8 cellular contexts compared by ENCODE assay signal in genomic region chr18:47953471-47953931, GRCh38. TPM values are rescaled to one million over a fixed set of nuclear protein-coding genes. Genes with fewer than 3 reads are reported as not detected.
DNase-seq lines count a peak whose midpoint lies in the region; ATAC-seq and TF ChIP-seq lines count a peak whose summit lies in the region.

No MANE protein-coding gene starts in this region.

- no peak for TF ChIP-seq POLR2A in GM18505 (IDR thresholded peaks at IDR 0.05; ENCODE audit: borderline replicate concordance, extremely low read depth, insufficient read depth, insufficient read length)

- H3K27ac Mint-ChIP-seq in brain (peak overlapping the region in 3 of 5 experiments; percentile 81 to 86 (median 84)), progenitor cell of endocrine pancreas (no peak overlapping the region)

- DNase-seq in AML-193 (lab: John Stamatoyannopoulos, UW) (peak; percentile 97 to 98), OCI-LY7 (ENCODE audit: low spot score) (peak; percentile 12), mucosa of descending colon (peak in 1 of 3 donors; percentile 17), hepatocyte (ENCODE audit: low spot score) (no peak), progenitor cell of endocrine pancreas (ENCODE audit: low spot score, unreplicated experiment) (no peak)

- H3K4me3 ChIP-seq in OCI-LY7 (ENCODE audit: low read depth, low read length, poor library complexity, severe bottlenecking) (no peak overlapping the region), mucosa of descending colon (no peak overlapping the region), hepatocyte (no peak overlapping the region)

- WGBS in hepatocyte (ENCODE audit: low lambda C conversion rate, missing lambda C conversion rate): 71% methylated on average over 6 of the region's 6 CpGs

- H3K4me2 ChIP-seq in OCI-LY7 (ENCODE audit: low read length) (no peak overlapping the region), hepatocyte (no peak overlapping the region)

- H3K4me1 Mint-ChIP-seq in brain (peaks cover 22% of the 10 kb centered on the region), progenitor cell of endocrine pancreas (ENCODE audit: low read depth) (no peaks in the 10 kb centered on the region)

- no TSS peak for BruUV-seq in OCI-LY7 (replicated peaks; lab: Mats Ljungman, UMichigan)

- H3K36me3 ChIP-seq in OCI-LY7 (ENCODE audit: insufficient read depth, low read length) (no peaks in the 10 kb centered on the region), mucosa of descending colon (ENCODE audit: low read depth) (no peaks in the 10 kb centered on the region), hepatocyte (replicated peaks; ENCODE audit: insufficient read depth, low read depth) (no peaks in the 10 kb centered on the region)

- H3K4me1 ChIP-seq in OCI-LY7 (ENCODE audit: insufficient read depth, low read length, poor library complexity, severe bottlenecking) (no peaks in the 10 kb centered on the region), mucosa of descending colon (ENCODE audit: low read depth) (no peaks in the 10 kb centered on the region), hepatocyte (ENCODE audit: insufficient read depth) (no peaks in the 10 kb centered on the region)

- peak; percentile 88 for ATAC-seq in GM18505 (IDR thresholded peaks at IDR 0.05; ENCODE audit: unreplicated experiment)
- ATAC-seq in HG03097 (IDR thresholded peaks at IDR 0.05; ENCODE audit: low FRiP score, unreplicated experiment): peak; percentile 93
- ATAC-seq in mucosa of descending colon: peak; percentile 72

- intact Hi-C loops in OCI-LY7 (cut with micrococcal nuclease; ENCODE audit: unreplicated experiment): no loop called here
- intact Hi-C loops in mucosa of descending colon (cut with DNase I, micrococcal nuclease): no loop called here

- POLR2A ChIA-PET in OCI-LY7 (lab: Charles Lee): no interaction called here

- no peaks in the 10 kb centered on the region for H3K9me3 ChIP-seq in OCI-LY7 (ENCODE audit: low read length)
- no peaks in the 10 kb centered on the region for H3K9me3 ChIP-seq in mucosa of descending colon
- H3K9me3 ChIP-seq in hepatocyte (ENCODE audit: low read depth): no peaks in the 10 kb centered on the region

- CTCF ChIA-PET in OCI-LY7 (lab: Charles Lee; ENCODE audit: unreplicated experiment): no interaction called here

- TF ChIP-seq CTCF in OCI-LY7 (conservative IDR thresholded peaks at IDR 0.05; ENCODE audit: low read length): no peak
- TF ChIP-seq CTCF in brain (conservative IDR thresholded peaks at IDR 0.05): no peak
- TF ChIP-seq CTCF in mucosa of descending colon (IDR thresholded peaks at IDR 0.05): no peak
- no peak for TF ChIP-seq CTCF in hepatocyte (IDR thresholded peaks at IDR 0.05; ENCODE audit: poor library complexity)
- no peak for TF ChIP-seq CTCF in progenitor cell of endocrine pancreas (IDR thresholded peaks at IDR 0.05; ENCODE audit: unreplicated experiment)

- H4K20me1 ChIP-seq in OCI-LY7 (ENCODE audit: insufficient read depth, low read length) (no peaks in the 10 kb centered on the region), hepatocyte (ENCODE audit: insufficient read depth, poor library complexity, severe bottlenecking) (no peaks in the 10 kb centered on the region)

- no peaks in the 10 kb centered on the region for H3K79me2 ChIP-seq in OCI-LY7 (ENCODE audit: insufficient read depth, low read depth, low read length)
- H3K79me2 ChIP-seq in hepatocyte: no peaks in the 10 kb centered on the region

- no peaks in the 10 kb centered on the region for H3K27me3 ChIP-seq in hepatocyte

- H3K36me3 Mint-ChIP-seq in brain (no peaks in the 10 kb centered on the region), progenitor cell of endocrine pancreas (ENCODE audit: insufficient read depth) (no peaks in the 10 kb centered on the region)

- no peak overlapping the region for H2AFZ ChIP-seq in OCI-LY7 (ENCODE audit: low read length)
- no peak overlapping the region for H2AFZ ChIP-seq in hepatocyte

- H3K4me3 Mint-ChIP-seq in brain (peak overlapping the region in 2 of 5 experiments; percentile 2 to 36), progenitor cell of endocrine pancreas (ENCODE audit: low read depth) (no peak overlapping the region)

- peaks cover 20% of the 10 kb centered on the region for H3K27me3 Mint-ChIP-seq in brain
- peaks cover 4% of the 10 kb centered on the region for H3K27me3 Mint-ChIP-seq in progenitor cell of endocrine pancreas

- no peak overlapping the region for H3K27ac ChIP-seq in OCI-LY7 (ENCODE audit: low read depth, low read length, poor library complexity, severe bottlenecking)
- no peak overlapping the region for H3K27ac ChIP-seq in hepatocyte

- H3K9me2 ChIP-seq in OCI-LY7 (ENCODE audit: insufficient read depth, low read length): no peaks in the 10 kb centered on the region
- H3K9me2 ChIP-seq in hepatocyte (replicated peaks; ENCODE audit: insufficient read depth): no peaks in the 10 kb centered on the region

- H3K9me3 Mint-ChIP-seq in brain (peaks cover 0 to 2% (median 0%) of the 10 kb centered on the region in 5 experiments), progenitor cell of endocrine pancreas (ENCODE audit: low read depth) (no peaks in the 10 kb centered on the region)

RNA-seq across cellular contexts. Expression of gene SMAD2, which starts 23.0 kb away (rescaled TPM):
- 40.4 and 46.8 TPM in 2 replicates for total RNA-seq in OCI-LY7 (2014; rRNA removed; shearing (Covaris generic))
- total RNA-seq in OCI-LY7 (2022) (81.1 and 84.8 TPM in 2 replicates), mucosa of descending colon (100 to 1,000 TPM; 115 to 158 (median 123) TPM), hepatocyte (93.3 and 108 TPM in 2 replicates), progenitor cell of endocrine pancreas (140 and 145 TPM in 2 replicates)
- polyA plus RNA-seq in brain (ENCODE audit: insufficient read depth, low read depth, low replicate concordance) (73.8 TPM), hepatocyte (46.0 and 58.5 TPM in 2 replicates)

Comparison
In these comparisons a context has a peak if more than half of its experiments do, and no peak if none do; other contexts are left out.
1. DNase-seq: peak in AML-193 (2 of 2) and OCI-LY7 (single experiment); none in hepatocyte (single experiment) and progenitor cell of endocrine pancreas (single experiment).
2. Peak in every context shown above with its lines, with median percentiles within 50 percentile points of each other: ATAC-seq.